9 cellular contexts compared by ENCODE assay signal in the genomic region with DNA sequence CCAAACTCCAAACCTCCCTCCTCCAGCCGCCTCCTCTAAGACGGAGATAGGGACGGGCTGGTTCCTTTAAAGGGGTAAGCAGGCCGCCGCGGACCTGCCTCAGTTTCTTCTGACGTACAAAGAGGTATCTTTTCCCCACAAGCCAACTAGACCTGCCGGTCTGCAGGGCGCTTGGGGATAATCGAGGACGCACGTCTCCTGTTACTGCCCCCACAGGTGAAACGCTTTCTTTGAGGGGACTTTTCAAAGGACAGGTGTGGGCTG. TPM values are rescaled to one million over a fixed set of nuclear protein-coding genes. Genes with fewer than 3 reads are reported as not detected.
A peak's percentile ranks its signal among the peaks of the same experiment; 100 is the strongest.
DNase-seq lines count a peak whose midpoint lies in the region; ATAC-seq and TF ChIP-seq lines count a peak whose summit lies in the region.
"Had no signal": no experiment of that assay in that cellular context is flagged by ENCODE, and none has a peak within 500 bp of the region (broad histone marks: within the 10 kb centered on the region; RNA-seq: fewer than 3 reads in every experiment).

No MANE protein-coding gene starts in this region.

- WGBS in mesenchymal stem cell, result under 1% methylated on average over 13 of the region's 13 CpGs

- peak overlapping the region; percentile 60 for H2AK5ac ChIP-seq in mesenchymal stem cell (ENCODE audit: low read length, severe bottlenecking)

- H3K4ac ChIP-seq in mesenchymal stem cell (ENCODE audit: low read depth in 1 of 2, low read length in 2 of 2), result peak overlapping the region; percentile 83 to 97

- H2AFZ ChIP-seq in KMS-11 (ENCODE audit: low read depth) (peak overlapping the region; percentile 48), mesenchymal stem cell (ENCODE audit: low read depth, low read length) (peak overlapping the region; percentile 86)

- intact Hi-C loops in MCF 10A (cut with micrococcal nuclease), result loop anchor here (5.0 kb wide), 2 partner anchors 66 to 106 kb away; a partner anchor contains a TSS

- ATAC-seq in GM21360 (IDR thresholded peaks at IDR 0.05; ENCODE audit: unreplicated experiment), result no peak
- ATAC-seq in HG02970 (IDR thresholded peaks at IDR 0.05; ENCODE audit: low FRiP score, unreplicated experiment), result no peak

- peak overlapping the region; percentile 57 to 83 for H2BK12ac ChIP-seq in mesenchymal stem cell (ENCODE audit: low read length in 2 of 2)

- BruUV-seq in MCF 10A (replicated peaks; lab: Mats Ljungman, UMichigan), result no TSS peak

- no peaks in the 10 kb centered on the region for H3K9me3 ChIP-seq in mesenchymal stem cell (ENCODE audit: control insufficient read depth, low read length)

- H3K36me3 ChIP-seq in KMS-11 (ENCODE audit: insufficient read depth) (no peaks in the 10 kb centered on the region), mesenchymal stem cell (ENCODE audit: control insufficient read depth in 1 of 2, insufficient read depth in 2 of 2, low read depth in 1 of 2, low read length in 2 of 2) (no peaks in the 10 kb centered on the region)

- peak overlapping the region; percentile 97 for H2BK15ac ChIP-seq in mesenchymal stem cell (ENCODE audit: low read depth, poor library complexity, severe bottlenecking)

- H3K79me2 ChIP-seq in KMS-11 (ENCODE audit: insufficient read depth, low read depth), result peaks cover 38% of the 10 kb centered on the region; the same call in 1 of the 2 replicates

- peak overlapping the region; percentile 80 for H3K4me3 Mint-ChIP-seq in MCF 10A (ENCODE audit: unreplicated experiment)

- peaks cover 11% of the 10 kb centered on the region for H3K4me1 Mint-ChIP-seq in MCF 10A (ENCODE audit: insufficient read depth, unreplicated experiment)

- H4K91ac ChIP-seq in mesenchymal stem cell (ENCODE audit: low read length), result peak overlapping the region; percentile 98

- H3K4me3 ChIP-seq in KMS-11 (IDR thresholded peaks at IDR 0.05; ENCODE audit: insufficient read depth, low read depth, low read length) (no peak overlapping the region), mesenchymal stem cell (ENCODE audit: insufficient read depth in 1 of 2, low read depth in 1 of 2, low read length in 2 of 2) (peak overlapping the region; percentile 85 to 86)

- peaks cover 43% of the 10 kb centered on the region for H3K4me1 ChIP-seq in KMS-11 (ENCODE audit: low read depth, poor library complexity, severe bottlenecking)
- H3K4me1 ChIP-seq in mesenchymal stem cell (ENCODE audit: control insufficient read depth, insufficient read depth, low read depth, low read length), result peaks cover 20% of the 10 kb centered on the region

- CTCF ChIA-PET in MCF 10A (lab: Yijun Ruan, JAX), result interaction anchor here (1.4 kb wide), 1 partner anchor 31 kb away, joined by 3 read pairs; no protein-coding TSS in a partner anchor

- no peaks in the 10 kb centered on the region for H3K27me3 Mint-ChIP-seq in MCF 10A (ENCODE audit: insufficient read depth, unreplicated experiment)

- H3K9ac ChIP-seq in KMS-11 (peak overlapping the region; percentile 62), mesenchymal stem cell (ENCODE audit: low read length) (peak overlapping the region; percentile 85)

- H3K79me1 ChIP-seq in mesenchymal stem cell (replicated peaks; ENCODE audit: low read length, poor library complexity, severe bottlenecking), result peaks cover 3% of the 10 kb centered on the region

- H2BK5ac ChIP-seq in mesenchymal stem cell (ENCODE audit: low read depth, low read length, poor library complexity, severe bottlenecking), result peak overlapping the region; percentile 89

- H3K23ac ChIP-seq in mesenchymal stem cell (ENCODE audit: low read length in 2 of 2), result peak overlapping the region in 1 of 2 experiments; percentile 86

- H3K18ac ChIP-seq in mesenchymal stem cell (ENCODE audit: low read depth in 1 of 2, low read length in 2 of 2), result peak overlapping the region; percentile 92 to 93

- H3K9me3 Mint-ChIP-seq in MCF 10A (ENCODE audit: unreplicated experiment), result no peaks in the 10 kb centered on the region

- TF ChIP-seq CTCF in GM10266 (IDR thresholded peaks at IDR 0.05; ENCODE audit: control insufficient read depth, insufficient read depth, low read depth, missing control alignments), result peak; percentile 10
- no peak for TF ChIP-seq CTCF in KMS-11 (conservative IDR thresholded peaks at IDR 0.05; ENCODE audit: low read depth, low read length)
- TF ChIP-seq CTCF in MCF 10A (IDR thresholded peaks at IDR 0.05; ENCODE audit: unreplicated experiment), result no peak

- no peaks in the 10 kb centered on the region for H3K36me3 Mint-ChIP-seq in MCF 10A (ENCODE audit: insufficient read depth, unreplicated experiment)

- H3K14ac ChIP-seq in mesenchymal stem cell (ENCODE audit: low read length in 2 of 2), result peak overlapping the region in 1 of 2 experiments; percentile 87

- H3K27ac ChIP-seq in KMS-11 (peak overlapping the region; percentile 65), mesenchymal stem cell (ENCODE audit: low read length, poor library complexity, severe bottlenecking) (peak overlapping the region; percentile 91)

- POLR2A ChIA-PET in MCF 10A (lab: Yijun Ruan, JAX), result interaction anchor here (1.0 to 9.8 kb wide), 4 partner anchors 9 to 500 kb away, joined by 3 to 119 read pairs (median 4); a partner anchor contains a TSS

- H3K27ac Mint-ChIP-seq in MCF 10A (ENCODE audit: low read depth, unreplicated experiment), result peak overlapping the region; percentile 84

- peak overlapping the region; percentile 85 for H4K8ac ChIP-seq in mesenchymal stem cell (ENCODE audit: low read length)

- no peaks in the 10 kb centered on the region for H4K20me1 ChIP-seq in KMS-11 (ENCODE audit: insufficient read depth)

- H3K27me3 ChIP-seq in KMS-11 (ENCODE audit: insufficient read depth, low read depth) (no peaks in the 10 kb centered on the region), mesenchymal stem cell (ENCODE audit: control insufficient read depth in 1 of 2, insufficient read depth in 1 of 2, low read length in 2 of 2) (no peaks in the 10 kb centered on the region)

- DNase-seq in GM10266 (ENCODE audit: extremely low spot score) (no peak), MCF 10A (ENCODE audit: unreplicated experiment) (no peak), mesenchymal stem cell (no peak), medulla oblongata (ENCODE audit: extremely low spot score) (no peak), NCI-H1694 (lab: John Stamatoyannopoulos, UW) (no peak)

- H3K4me2 ChIP-seq in KMS-11 (peak overlapping the region; percentile 55), mesenchymal stem cell (ENCODE audit: low read length, poor library complexity, severe bottlenecking) (peak overlapping the region; percentile 86)

- peak overlapping the region; percentile 94 for H2BK120ac ChIP-seq in mesenchymal stem cell (ENCODE audit: low read depth, low read length)

RNA-seq across cellular contexts. Expression of a gene that starts 25.1 kb away (rescaled TPM):
- 22.0 and 22.6 TPM in 2 replicates for total RNA-seq in MCF 10A (2022)
- polyA plus RNA-seq in mesenchymal stem cell (2013, experiment 1 of 2), result 11.5 TPM
- 12.7 TPM for polyA plus RNA-seq in mesenchymal stem cell (2013, experiment 2 of 2)

RNA-seq across cellular contexts. Expression of a gene that starts 31.1 kb away (rescaled TPM):
- 9.6 and 13.0 TPM in 2 replicates for total RNA-seq in MCF 10A (2022)
- 6.5 TPM for polyA plus RNA-seq in mesenchymal stem cell (2013, experiment 1 of 2)
- polyA plus RNA-seq in mesenchymal stem cell (2013, experiment 2 of 2), result 6.3 TPM

RNA-seq across cellular contexts. Expression of a gene that starts 32.8 kb away (rescaled TPM):
- not detected in 2 replicates for total RNA-seq in MCF 10A (2022)
- polyA plus RNA-seq in mesenchymal stem cell (2013, experiment 1 of 2), result not detected
- polyA plus RNA-seq in mesenchymal stem cell (2013, experiment 2 of 2), result not detected
- total RNA-seq: subcutaneous adipose tissue had no signal

RNA-seq across cellular contexts. Expression of a gene that starts 53.5 kb away (rescaled TPM):
- total RNA-seq in MCF 10A (2022), result 24.3 and 36.2 TPM in 2 replicates
- 7.2 TPM for polyA plus RNA-seq in mesenchymal stem cell (2013, experiment 1 of 2)
- polyA plus RNA-seq in mesenchymal stem cell (2013, experiment 2 of 2), result 7.4 TPM

RNA-seq across cellular contexts. Expression of a gene that starts 59.0 kb away (rescaled TPM):
- total RNA-seq in MCF 10A (2022), result not detected in 2 replicates
- polyA plus RNA-seq in mesenchymal stem cell (2013, experiment 1 of 2), result under 0.01 TPM
- polyA plus RNA-seq in mesenchymal stem cell (2013, experiment 2 of 2), result not detected
- total RNA-seq: subcutaneous adipose tissue had no signal
